In genomic region chr6:73471686-73472290, GRCh38 we compare ENCODE assay signal across 10 cellular contexts. TPM values are rescaled to one million over a fixed set of nuclear protein-coding genes. Genes with fewer than 3 reads are reported as not detected.
DNase-seq lines count a peak whose midpoint lies in the region; ATAC-seq lines count a peak whose summit lies in the region.
"Had no signal": no experiment of that assay in that cellular context is flagged by ENCODE, and none has a peak within 500 bp of the region (broad histone marks: within the 10 kb centered on the region; RNA-seq: fewer than 3 reads in every experiment).

No MANE protein-coding gene starts in this region.

- CTCF ChIA-PET in activated CD8-positive, alpha-beta memory T cell treated with anti-CD3 and anti-CD28 coated beads, Interleukin-2, amount 10 ng/mL, durations not matched to agents 7 days and 5 days (lab: Charles Lee): interaction anchor here (1.2 to 3.0 kb wide), 5 partner anchors 10 to 50 kb away, joined by 3 to 20 read pairs (median 4); partner anchors contain the start of genes CGAS and MTO1

- H3K9me3 Mint-ChIP-seq in activated CD8-positive, alpha-beta memory T cell treated with anti-CD3 and anti-CD28 coated beads, Interleukin-2, amount 10 ng/mL, durations not matched to agents 7 days and 5 days (ENCODE audit: low read depth): no peaks in the 10 kb centered on the region
- no peaks in the 10 kb centered on the region for H3K9me3 Mint-ChIP-seq in stimulated activated effector memory CD8-positive, alpha-beta T cell treated with anti-CD3 and anti-CD28 coated beads, Interleukin-12 subunit alpha, Interleukin-12 subunit beta, amount 100 ng/mL, for 72 hours

- no peaks in the 10 kb centered on the region for H3K27me3 Mint-ChIP-seq in activated CD8-positive, alpha-beta memory T cell treated with anti-CD3 and anti-CD28 coated beads, Interleukin-2, amount 10 ng/mL, durations not matched to agents 7 days and 5 days

- no peak for DNase-seq in activated CD8-positive, alpha-beta memory T cell treated with anti-CD3 and anti-CD28 coated beads, Interleukin-2, amount 10 ng/mL, durations not matched to agents 7 days and 5 days
- no peak for DNase-seq in activated CD8-positive, alpha-beta memory T cell treated with anti-CD3 and anti-CD28 coated beads, Interleukin-2, amount 50 U/mL, for 48 hours
- DNase-seq in MV-4-11 (lab: John Stamatoyannopoulos, UW) (peak; percentile 68), NCI-H2081 (lab: John Stamatoyannopoulos, UW) (no peak), NCI-H187 treated with DMSO at 0.1 percent for 48 hours (lab: John Stamatoyannopoulos, UW) (no peak), retina (no peak)
- DNase-seq in stimulated activated effector memory CD8-positive, alpha-beta T cell treated with anti-CD3 and anti-CD28 coated beads, Interleukin-12 subunit alpha, Interleukin-12 subunit beta, amount 100 ng/mL, for 72 hours (ENCODE audit: low spot score in 2 of 2): no peak
- DNase-seq: SJCRH30, small intestine had no signal

- peak overlapping the region; percentile 72 for H3K4me3 Mint-ChIP-seq in activated CD8-positive, alpha-beta memory T cell treated with anti-CD3 and anti-CD28 coated beads, Interleukin-2, amount 10 ng/mL, durations not matched to agents 7 days and 5 days
- H3K4me3 Mint-ChIP-seq in stimulated activated effector memory CD8-positive, alpha-beta T cell treated with anti-CD3 and anti-CD28 coated beads, Interleukin-12 subunit alpha, Interleukin-12 subunit beta, amount 100 ng/mL, for 72 hours: peak overlapping the region; percentile 47

- H3K36me3 Mint-ChIP-seq in activated CD8-positive, alpha-beta memory T cell treated with anti-CD3 and anti-CD28 coated beads, Interleukin-2, amount 10 ng/mL, durations not matched to agents 7 days and 5 days: peaks cover 58% of the 10 kb centered on the region
- peaks cover 100% of the 10 kb centered on the region for H3K36me3 Mint-ChIP-seq in stimulated activated effector memory CD8-positive, alpha-beta T cell treated with anti-CD3 and anti-CD28 coated beads, Interleukin-12 subunit alpha, Interleukin-12 subunit beta, amount 100 ng/mL, for 72 hours

- peaks cover 24% of the 10 kb centered on the region for H3K4me1 Mint-ChIP-seq in activated CD8-positive, alpha-beta memory T cell treated with anti-CD3 and anti-CD28 coated beads, Interleukin-2, amount 10 ng/mL, durations not matched to agents 7 days and 5 days
- peaks cover 11% of the 10 kb centered on the region for H3K4me1 Mint-ChIP-seq in stimulated activated effector memory CD8-positive, alpha-beta T cell treated with anti-CD3 and anti-CD28 coated beads, Interleukin-12 subunit alpha, Interleukin-12 subunit beta, amount 100 ng/mL, for 72 hours

- peak; percentile 52 for ATAC-seq in activated CD8-positive, alpha-beta memory T cell treated with anti-CD3 and anti-CD28 coated beads, Interleukin-2, amount 10 ng/mL, durations not matched to agents 7 days and 5 days
- peak; percentile 90 for ATAC-seq in HG02763 (IDR thresholded peaks at IDR 0.05; ENCODE audit: unreplicated experiment)
- peak; percentile 44 for ATAC-seq in stimulated activated effector memory CD8-positive, alpha-beta T cell treated with anti-CD3 and anti-CD28 coated beads, Interleukin-12 subunit alpha, Interleukin-12 subunit beta, amount 100 ng/mL, for 72 hours

- H3K27ac Mint-ChIP-seq in activated CD8-positive, alpha-beta memory T cell treated with anti-CD3 and anti-CD28 coated beads, Interleukin-2, amount 10 ng/mL, durations not matched to agents 7 days and 5 days: peak overlapping the region; percentile 97
- peak overlapping the region; percentile 45 for H3K27ac Mint-ChIP-seq in stimulated activated effector memory CD8-positive, alpha-beta T cell treated with anti-CD3 and anti-CD28 coated beads, Interleukin-12 subunit alpha, Interleukin-12 subunit beta, amount 100 ng/mL, for 72 hours

RNA-seq across cellular contexts. Expression of gene MTO1, which starts 10.3 kb away (rescaled TPM):
- total RNA-seq in activated CD8-positive, alpha-beta memory T cell treated with anti-CD3 and anti-CD28 coated beads, Interleukin-2, amount 10 ng/mL, durations not matched to agents 7 days and 5 days: 10 to 100 TPM; 65.8 to 66.6 TPM

RNA-seq across cellular contexts. Expression of gene CGAS, which starts 19.7 kb away (rescaled TPM):
- 10 to 100 TPM; 54.3 to 58.9 TPM for total RNA-seq in activated CD8-positive, alpha-beta memory T cell treated with anti-CD3 and anti-CD28 coated beads, Interleukin-2, amount 10 ng/mL, durations not matched to agents 7 days and 5 days

RNA-seq across cellular contexts. Expression of gene EEF1A1, which starts 49.0 kb away (rescaled TPM):
- total RNA-seq in activated CD8-positive, alpha-beta memory T cell treated with anti-CD3 and anti-CD28 coated beads, Interleukin-2, amount 10 ng/mL, durations not matched to agents 7 days and 5 days: 1,000 to 10,000 TPM; 5,026 to 6,984 TPM
